ENCODE assay signal across 23 cellular contexts in the genomic region with DNA sequence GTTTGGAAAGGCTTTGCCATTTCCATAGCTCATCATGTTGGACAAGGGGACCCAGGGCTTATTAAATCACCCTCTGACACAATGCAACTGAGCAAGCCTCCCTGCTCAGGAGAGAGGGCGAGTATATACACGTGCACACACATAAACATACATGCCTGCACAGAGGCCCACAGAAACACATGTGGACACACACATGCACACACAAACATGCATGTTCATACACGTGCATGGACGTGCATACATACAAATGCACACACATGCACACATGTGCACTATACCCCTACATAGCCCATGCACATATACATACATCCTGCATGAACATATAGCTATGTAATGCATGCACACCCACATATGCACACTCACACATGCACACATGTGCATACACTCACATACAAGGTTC.
DNase-seq lines count a peak whose midpoint lies in the region; ATAC-seq, FAIRE-seq and TF ChIP-seq lines count a peak whose summit lies in the region.
"Had no signal": no experiment of that assay in that cellular context is flagged by ENCODE, and none has a peak within 500 bp of the region (broad histone marks: within the 10 kb centered on the region; RNA-seq: fewer than 3 reads in every experiment).

No MANE protein-coding gene starts in this region.

- H3K27me3 ChIP-seq in endothelial cell of umbilical vein (ENCODE audit: control insufficient read depth in 2 of 2, insufficient read depth in 2 of 2, low read length in 2 of 2), result peaks cover 5 to 21% of the 10 kb centered on the region in 2 experiments
- H3K27me3 ChIP-seq: BLaER1 had no signal

- intact Hi-C loops in cardiac septum (cut with DNase I) (no loop called here), left ventricle myocardium superior (cut with micrococcal nuclease) (no loop called here), endothelial cell of umbilical vein (cut with micrococcal nuclease) (no loop called here)

- ATAC-seq in left ventricle myocardium superior (no peak), GM18511 (IDR thresholded peaks at IDR 0.05; ENCODE audit: unreplicated experiment) (no peak)
- ATAC-seq: CD8-positive, alpha-beta T cell; GM12878 had no signal

- DNase-seq in cardiac septum (ENCODE audit: low spot score) (peak; percentile 19), left ventricle myocardium superior (no peak), endothelial cell of umbilical vein (ENCODE audit: low read depth, low spot score) (no peak), urothelium cell line (ENCODE audit: low spot score) (no peak), NCI-H345 treated with DMSO at 0.1 percent for 48 hours (lab: John Stamatoyannopoulos, UW; ENCODE audit: unreplicated experiment) (no peak)
- DNase-seq: Caco-2; CD4-positive, CD25-positive, alpha-beta regulatory T cell; CD8-positive, alpha-beta T cell; DMS153; DMS79; EL; GDM1; GOT3; HFFc6 had no signal

- no TSS peak for BruUV-seq in endothelial cell of umbilical vein (replicated peaks; lab: Mats Ljungman, UMichigan)

- H3K4me1 ChIP-seq in endothelial cell of umbilical vein (ENCODE audit: control insufficient read depth, extremely low read depth, insufficient read depth, low read length), result no peaks in the 10 kb centered on the region
- H3K4me1 ChIP-seq: BLaER1, Caco-2, HAP-1 had no signal

- CTCF ChIA-PET in endothelial cell of umbilical vein (lab: Charles Lee), result interaction anchor here (1.0 kb wide), 1 partner anchor 29 kb away, joined by 3 read pairs; no protein-coding TSS in a partner anchor

- no peaks in the 10 kb centered on the region for H3K9me3 ChIP-seq in endothelial cell of umbilical vein (replicated peaks; ENCODE audit: control insufficient read depth, insufficient read depth, low read length)
- H3K9me3 ChIP-seq: BLaER1, Caco-2, HAP-1 had no signal

- H3K4me2 ChIP-seq in endothelial cell of umbilical vein (ENCODE audit: insufficient read depth, low read length), result no peak overlapping the region
- H3K4me2 ChIP-seq: BLaER1 had no signal

- no peaks in the 10 kb centered on the region for H3K36me3 ChIP-seq in endothelial cell of umbilical vein (ENCODE audit: control insufficient read depth in 2 of 2, extremely low read depth in 1 of 2, insufficient read depth in 2 of 2, low read length in 2 of 2)
- H3K36me3 ChIP-seq: BLaER1, HAP-1 had no signal

- no peak for TF ChIP-seq POLR2A in endothelial cell of umbilical vein (IDR thresholded peaks at IDR 0.05; ENCODE audit: low read depth, low read length)

- no peaks in the 10 kb centered on the region for H3K9me1 ChIP-seq in endothelial cell of umbilical vein (replicated peaks; ENCODE audit: control insufficient read depth, extremely low read depth, insufficient read depth, low read length)

- no peak overlapping the region for H3K4me3 ChIP-seq in endothelial cell of umbilical vein (replicated peaks in 1 of 3; ENCODE audit: insufficient read depth in 1 of 3, low read depth in 1 of 3, low read length in 3 of 3)
- H3K4me3 ChIP-seq: BLaER1, GM12878, HAP-1 had no signal

- H3K79me2 ChIP-seq in endothelial cell of umbilical vein (ENCODE audit: control insufficient read depth, insufficient read depth, low read length), result no peaks in the 10 kb centered on the region

- no peak overlapping the region for H3K9ac ChIP-seq in endothelial cell of umbilical vein (replicated peaks; ENCODE audit: extremely low read depth, insufficient read depth, low read length)
- H3K9ac ChIP-seq: BLaER1 had no signal

- FAIRE-seq in endothelial cell of umbilical vein (lab: Jason Lieb, UNC) (no peak), urothelium cell line (lab: Jason Lieb, UNC) (peak; percentile 92)
- FAIRE-seq: A204.1, GM12878, GM18507, H54 had no signal

- TF ChIP-seq CTCF in endothelial cell of umbilical vein (IDR thresholded peaks at IDR 0.05; ENCODE audit: extremely low read depth in 1 of 2, insufficient read depth in 1 of 2, low read depth in 1 of 2, low read length in 2 of 2), result no peak

- H2AFZ ChIP-seq in endothelial cell of umbilical vein (ENCODE audit: low read depth, low read length), result no peak overlapping the region

- dilution Hi-C loops in endothelial cell of umbilical vein (cut with MboI; ENCODE audit: extremely low pct_ligation_motif_present, low sequenced_read_pairs), result no loop called here

- POLR2A ChIA-PET in endothelial cell of umbilical vein (lab: Charles Lee), result no interaction called here

- H3K27ac ChIP-seq in endothelial cell of umbilical vein (ENCODE audit: insufficient read depth, low read depth, low read length), result no peak overlapping the region
- H3K27ac ChIP-seq: 22Rv1, BLaER1, C4-2B had no signal

- H4K20me1 ChIP-seq in endothelial cell of umbilical vein (replicated peaks; ENCODE audit: control insufficient read depth, extremely low read depth, insufficient read depth, low read length), result no peaks in the 10 kb centered on the region
- H4K20me1 ChIP-seq: BLaER1 had no signal

TF ChIP-seq in endothelial cell of umbilical vein, 7 proteins besides CTCF, POLR2A, EP300 and RAD21:
- TF ChIP-seq, protein P1, sequence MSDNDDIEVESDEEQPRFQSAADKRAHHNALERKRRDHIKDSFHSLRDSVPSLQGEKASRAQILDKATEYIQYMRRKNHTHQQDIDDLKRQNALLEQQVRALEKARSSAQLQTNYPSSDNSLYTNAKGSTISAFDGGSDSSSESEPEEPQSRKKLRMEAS (IDR thresholded peaks at IDR 0.05; ENCODE audit: insufficient read depth, insufficient read length), result peak; percentile 21
- TF ChIP-seq JUN (IDR thresholded peaks at IDR 0.05; ENCODE audit: borderline replicate concordance, insufficient read depth, insufficient read length, low read depth) (no peak), FOS (IDR thresholded peaks at IDR 0.05; ENCODE audit: borderline replicate concordance, insufficient read depth, low read length) (no peak)
